ENCODE assay signal across 10 cellular contexts in genomic region chr6:30829639-30830250, GRCh38. TPM values are rescaled to one million over a fixed set of nuclear protein-coding genes. Genes with fewer than 3 reads are reported as not detected.
DNase-seq lines count a peak whose midpoint lies in the region; ATAC-seq and TF ChIP-seq lines count a peak whose summit lies in the region.
"Had no signal": no experiment of that assay in that cellular context is flagged by ENCODE, and none has a peak within 500 bp of the region (broad histone marks: within the 10 kb centered on the region; RNA-seq: fewer than 3 reads in every experiment).

No MANE protein-coding gene starts in this region.

- no peak overlapping the region for H2AFZ ChIP-seq in mesenchymal stem cell (ENCODE audit: low read depth, low read length)

- CTCF ChIA-PET in activated naive CD4-positive, alpha-beta T cell treated with anti-CD3 and anti-CD28 coated beads, Interleukin-2, amount 10 ng/mL, durations not matched to agents 7 days and 5 days (lab: Charles Lee): interaction anchor here (0.7 to 11.2 kb wide), 26 partner anchors 10 to 288 kb away, joined by 3 to 174 read pairs (median 5); partner anchors contain the start of genes DDR1, GTF2H4, IER3 and VARS2

- no peak for ATAC-seq in activated T-cell treated with anti-CD3 and anti-CD28 coated beads, Interleukin-2, amount 50 U/mL, for 72 hours (replicated peaks in 1 of 2)
- ATAC-seq in upper lobe of right lung: no peak

- H3K4me1 ChIP-seq in mesenchymal stem cell (ENCODE audit: control insufficient read depth, insufficient read depth, low read depth, low read length) (peaks cover 16% of the 10 kb centered on the region), upper lobe of right lung (peaks cover 10% of the 10 kb centered on the region)

- no peak overlapping the region for H3K4me2 ChIP-seq in mesenchymal stem cell (ENCODE audit: low read length, poor library complexity, severe bottlenecking)

- no peaks in the 10 kb centered on the region for H3K9me3 Mint-ChIP-seq in activated naive CD4-positive, alpha-beta T cell treated with anti-CD3 and anti-CD28 coated beads, Interleukin-2, amount 10 ng/mL, durations not matched to agents 7 days and 5 days
- no peaks in the 10 kb centered on the region for H3K9me3 Mint-ChIP-seq in activated T-cell treated with anti-CD3 and anti-CD28 coated beads, Interleukin-2, amount 50 U/mL, for 72 hours

- H2BK120ac ChIP-seq in mesenchymal stem cell (ENCODE audit: low read depth, low read length): peak overlapping the region; percentile 35

- H2BK12ac ChIP-seq in mesenchymal stem cell (ENCODE audit: low read length in 2 of 2): no peak overlapping the region

- H3K4me1 Mint-ChIP-seq in activated naive CD4-positive, alpha-beta T cell treated with anti-CD3 and anti-CD28 coated beads, Interleukin-2, amount 10 ng/mL, durations not matched to agents 7 days and 5 days: peaks cover 67% of the 10 kb centered on the region
- peaks cover 71% of the 10 kb centered on the region for H3K4me1 Mint-ChIP-seq in activated T-cell treated with anti-CD3 and anti-CD28 coated beads, Interleukin-2, amount 50 U/mL, for 72 hours (ENCODE audit: low read depth)

- H3K27ac Mint-ChIP-seq in activated naive CD4-positive, alpha-beta T cell treated with anti-CD3 and anti-CD28 coated beads, Interleukin-2, amount 10 ng/mL, durations not matched to agents 7 days and 5 days: peak overlapping the region; percentile 90
- peak overlapping the region; percentile 96 for H3K27ac Mint-ChIP-seq in activated T-cell treated with anti-CD3 and anti-CD28 coated beads, Interleukin-2, amount 50 U/mL, for 72 hours

- H3K9ac ChIP-seq in mesenchymal stem cell (ENCODE audit: low read length): no peak overlapping the region

- H2BK5ac ChIP-seq in mesenchymal stem cell (ENCODE audit: low read depth, low read length, poor library complexity, severe bottlenecking): no peak overlapping the region

- H3K27ac ChIP-seq in mesenchymal stem cell (ENCODE audit: low read length, poor library complexity, severe bottlenecking): no peak overlapping the region
- H3K27ac ChIP-seq in upper lobe of right lung: peak overlapping the region; percentile 32

- H3K27me3 Mint-ChIP-seq in activated naive CD4-positive, alpha-beta T cell treated with anti-CD3 and anti-CD28 coated beads, Interleukin-2, amount 10 ng/mL, durations not matched to agents 7 days and 5 days: no peaks in the 10 kb centered on the region
- H3K27me3 Mint-ChIP-seq in activated T-cell treated with anti-CD3 and anti-CD28 coated beads, Interleukin-2, amount 50 U/mL, for 72 hours (ENCODE audit: low read depth): no peaks in the 10 kb centered on the region

- H3K23ac ChIP-seq in mesenchymal stem cell (ENCODE audit: low read length in 2 of 2): no peak overlapping the region

- H3K18ac ChIP-seq in mesenchymal stem cell (ENCODE audit: low read depth in 1 of 2, low read length in 2 of 2): no peak overlapping the region

- peaks cover 22% of the 10 kb centered on the region for H3K36me3 Mint-ChIP-seq in activated naive CD4-positive, alpha-beta T cell treated with anti-CD3 and anti-CD28 coated beads, Interleukin-2, amount 10 ng/mL, durations not matched to agents 7 days and 5 days
- H3K36me3 Mint-ChIP-seq in activated T-cell treated with anti-CD3 and anti-CD28 coated beads, Interleukin-2, amount 50 U/mL, for 72 hours (ENCODE audit: insufficient read depth in 2 of 2): no peaks in the 10 kb centered on the region

- no peak overlapping the region for H2BK15ac ChIP-seq in mesenchymal stem cell (ENCODE audit: low read depth, poor library complexity, severe bottlenecking)

- peak overlapping the region; percentile 70 for H2AK5ac ChIP-seq in mesenchymal stem cell (ENCODE audit: low read length, severe bottlenecking)

- no peak overlapping the region for H4K91ac ChIP-seq in mesenchymal stem cell (ENCODE audit: low read length)

- 72% methylated on average over 5 of the region's 6 CpGs for WGBS in mesenchymal stem cell

- no peak overlapping the region for H3K14ac ChIP-seq in mesenchymal stem cell (ENCODE audit: low read length in 2 of 2)

- H3K27me3 ChIP-seq in mesenchymal stem cell (ENCODE audit: control insufficient read depth in 1 of 2, insufficient read depth in 1 of 2, low read length in 2 of 2) (peaks cover 0 to 5% of the 10 kb centered on the region in 2 experiments), upper lobe of right lung (no peaks in the 10 kb centered on the region)

- no peaks in the 10 kb centered on the region for H3K36me3 ChIP-seq in mesenchymal stem cell (ENCODE audit: control insufficient read depth in 1 of 2, insufficient read depth in 2 of 2, low read depth in 1 of 2, low read length in 2 of 2)
- no peaks in the 10 kb centered on the region for H3K36me3 ChIP-seq in upper lobe of right lung

- intact Hi-C loops in upper lobe of right lung (cut with DNase I): loop anchor here (2.0 to 5.0 kb wide), 2 partner anchors 47 to 258 kb away; no protein-coding TSS in a partner anchor

- no peaks in the 10 kb centered on the region for H3K79me1 ChIP-seq in mesenchymal stem cell (replicated peaks; ENCODE audit: low read length, poor library complexity, severe bottlenecking)

- TF ChIP-seq CTCF in upper lobe of right lung (IDR thresholded peaks at IDR 0.05): no peak

- H3K9me3 ChIP-seq in mesenchymal stem cell (ENCODE audit: control insufficient read depth, low read length): no peaks in the 10 kb centered on the region
- H3K9me3 ChIP-seq in upper lobe of right lung: no peaks in the 10 kb centered on the region

- H4K8ac ChIP-seq in mesenchymal stem cell (ENCODE audit: low read length): no peak overlapping the region

- H3K4ac ChIP-seq in mesenchymal stem cell (ENCODE audit: low read depth in 1 of 2, low read length in 2 of 2): no peak overlapping the region

- H3K4me3 ChIP-seq in mesenchymal stem cell (ENCODE audit: insufficient read depth in 1 of 2, low read depth in 1 of 2, low read length in 2 of 2) (no peak overlapping the region), upper lobe of right lung (peak overlapping the region; percentile 20)

- peak overlapping the region; percentile 86 for H3K4me3 Mint-ChIP-seq in activated naive CD4-positive, alpha-beta T cell treated with anti-CD3 and anti-CD28 coated beads, Interleukin-2, amount 10 ng/mL, durations not matched to agents 7 days and 5 days
- peak overlapping the region; percentile 81 to 88 for H3K4me3 Mint-ChIP-seq in activated T-cell treated with anti-CD3 and anti-CD28 coated beads, Interleukin-2, amount 50 U/mL, for 72 hours

- peak; percentile 36 for DNase-seq in activated naive CD4-positive, alpha-beta T cell treated with anti-CD3 and anti-CD28 coated beads, Interleukin-2, amount 10 ng/mL, durations not matched to agents 7 days and 5 days
- no peak for DNase-seq in activated naive CD4-positive, alpha-beta T cell (lab: John Stamatoyannopoulos, UW)
- DNase-seq in activated T-cell treated with anti-CD3 and anti-CD28 coated beads, Interleukin-2, amount 50 U/mL, for 72 hours: no peak
- DNase-seq in mesenchymal stem cell (no peak), upper lobe of right lung (no peak), occipital lobe (lab: John Stamatoyannopoulos, UW) (no peak), HuH-7 (ENCODE audit: low spot score) (no peak), DMS 273 (lab: John Stamatoyannopoulos, UW; ENCODE audit: unreplicated experiment) (no peak)
- DNase-seq: NCI-H345; stimulated activated CD4-positive, alpha-beta T cell treated with anti-CD3 and anti-CD28 coated beads, Interleukin-4, amount 100 ng/mL, for 1 hour had no signal

RNA-seq across cellular contexts. Expression of gene DDR1, which starts 54.6 kb away (rescaled TPM):
- 10 to 100 TPM in 1 of 2 donors, 1 to 10 TPM in 1; 9.4 to 11.6 TPM for total RNA-seq in activated T-cell treated with anti-CD3 and anti-CD28 coated beads, Interleukin-2, amount 50 U/mL, for 72 hours
- polyA plus RNA-seq in mesenchymal stem cell (2013, experiment 1 of 2): 20.0 TPM
- 21.0 TPM for polyA plus RNA-seq in mesenchymal stem cell (2013, experiment 2 of 2)
- total RNA-seq in upper lobe of right lung (102 TPM), occipital lobe (108 TPM)
